ENCODE assay signal across 8 cellular contexts in genomic region chr12:53508534-53509199, GRCh38. TPM values are rescaled to one million over a fixed set of nuclear protein-coding genes. Genes with fewer than 3 reads are reported as not detected.
DNase-seq lines count a peak whose midpoint lies in the region; ATAC-seq and TF ChIP-seq lines count a peak whose summit lies in the region.

No MANE protein-coding gene starts in this region.

- BruUV-seq in MCF 10A (replicated peaks; lab: Mats Ljungman, UMichigan) = no TSS peak

- peak; percentile 98 for TF ChIP-seq CTCF in VCaP (conservative IDR thresholded peaks at IDR 0.05)
- TF ChIP-seq CTCF in MCF 10A (IDR thresholded peaks at IDR 0.05; ENCODE audit: unreplicated experiment) = peak; percentile 88

- peaks cover 5% of the 10 kb centered on the region for H3K4me1 Mint-ChIP-seq in MCF 10A (ENCODE audit: insufficient read depth, unreplicated experiment)

- H3K36me3 Mint-ChIP-seq in MCF 10A (ENCODE audit: insufficient read depth, unreplicated experiment) = peaks cover 81% of the 10 kb centered on the region

- intact Hi-C loops in MCF 10A (cut with micrococcal nuclease) = loop anchor here (1.0 kb wide), 2 partner anchors 156 to 184 kb away; no protein-coding TSS in a partner anchor

- CTCF ChIA-PET in MCF 10A (lab: Yijun Ruan, JAX) = interaction anchor here (0.6 to 4.3 kb wide), 34 partner anchors 8 to 843 kb away, joined by 3 to 93 read pairs (median 4); partner anchors contain the start of genes AAAS, PRR13 and TARBP2

- peak; percentile 80 for DNase-seq in AG08395 (ENCODE audit: low spot score)
- peak; percentile 87 for DNase-seq in NCI-H2196 (lab: John Stamatoyannopoulos, UW; ENCODE audit: unreplicated experiment)
- peak; percentile 85 for DNase-seq in MCF 10A (ENCODE audit: unreplicated experiment)
- DNase-seq in iris pigment epithelial cell (ENCODE audit: low read depth) = peak; percentile 64
- peak; percentile 75 to 80 for DNase-seq in stimulated activated CD4-positive, alpha-beta T cell treated with anti-CD3 and anti-CD28 coated beads, Interleukin-1b, Interleukin-23, amount 100 ng/mL, for 4 hours (ENCODE audit: low read depth in 2 of 2)

- ATAC-seq in GM18868 (IDR thresholded peaks at IDR 0.05; ENCODE audit: unreplicated experiment) = peak; percentile 86
- peak; percentile 75 for ATAC-seq in HG03139 (IDR thresholded peaks at IDR 0.05; ENCODE audit: unreplicated experiment)

- POLR2A ChIA-PET in MCF 10A (lab: Yijun Ruan, JAX) = interaction anchor here (0.6 to 5.3 kb wide), 17 partner anchors 8 to 307 kb away, joined by 3 to 33 read pairs (median 5); partner anchors contain the start of genes AAAS, ATP5MC2, MAP3K12 and PRR13

- H3K27ac Mint-ChIP-seq in MCF 10A (ENCODE audit: low read depth, unreplicated experiment) = no peak overlapping the region

- H3K27me3 Mint-ChIP-seq in MCF 10A (ENCODE audit: insufficient read depth, unreplicated experiment) = no peaks in the 10 kb centered on the region

- H3K9me3 Mint-ChIP-seq in MCF 10A (ENCODE audit: unreplicated experiment) = no peaks in the 10 kb centered on the region

- H3K27ac ChIP-seq in VCaP = peak overlapping the region; percentile 67

- no peak overlapping the region for H3K4me3 Mint-ChIP-seq in MCF 10A (ENCODE audit: unreplicated experiment)

RNA-seq across cellular contexts. Expression of gene NPFF, which starts 1.4 kb away (rescaled TPM):
- total RNA-seq in MCF 10A (2022) = not detected in 2 replicates

RNA-seq across cellular contexts. Expression of gene TARBP2, which starts 7.6 kb away (rescaled TPM):
- 26.4 and 27.8 TPM in 2 replicates for total RNA-seq in MCF 10A (2022)

RNA-seq across cellular contexts. Expression of gene MAP3K12, which starts 9.4 kb away (rescaled TPM):
- 4.6 and 5.9 TPM in 2 replicates for total RNA-seq in MCF 10A (2022)

RNA-seq across cellular contexts. Expression of gene PCBP2, which starts 56.8 kb away (rescaled TPM):
- total RNA-seq in MCF 10A (2022) = 994 and 1,037 TPM in 2 replicates

Comparison
In these comparisons a context has a peak if more than half of its experiments do, and no peak if none do; other contexts are left out.
1. Peak in every context shown above with its lines: DNase-seq, ATAC-seq and H3K27ac ChIP-seq.